ENCODE assay signal across 22 cellular contexts in the genomic region with DNA sequence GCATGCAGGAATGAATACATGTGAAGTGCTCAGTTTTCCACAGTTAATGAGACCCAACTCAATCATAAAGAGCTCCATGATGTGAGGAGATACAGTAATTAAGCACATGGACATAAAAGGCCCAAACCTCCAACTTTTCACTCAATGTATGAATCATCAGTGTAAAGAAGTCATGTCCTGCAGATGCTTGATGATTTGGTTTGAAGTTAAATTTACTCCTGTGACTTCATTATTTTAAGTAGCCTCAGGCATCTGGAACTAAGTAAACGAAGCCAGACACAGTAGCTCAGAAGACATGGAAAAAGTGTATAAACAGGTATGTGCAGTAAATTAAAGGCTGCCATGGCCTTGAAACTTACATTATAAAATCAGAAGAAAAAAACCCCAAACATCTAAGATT. TPM values are rescaled to one million over a fixed set of nuclear protein-coding genes. Genes with fewer than 3 reads are reported as not detected.
"Had no signal": no experiment of that assay in that cellular context is flagged by ENCODE, and none has a peak within 500 bp of the region (broad histone marks: within the 10 kb centered on the region; RNA-seq: fewer than 3 reads in every experiment).

No MANE protein-coding gene starts in this region.

- H3K4me3 ChIP-seq: lower lobe of right lung, right atrium auricular region, tibial nerve, uterus had no signal

- H3K27ac ChIP-seq: lower lobe of right lung, right atrium auricular region, tibial nerve, uterus had no signal

- DNase-seq: activated CD4-positive, CD25-positive, alpha-beta regulatory T cell treated with anti-CD3 and anti-CD28 coated beads, Interleukin-2, amount 50 U/mL, for 72 hours; activated naive CD4-positive, alpha-beta T cell treated with Interleukin-2 at 50 U/mL for 16 hours; aorta; endodermal cell; erythroblast; hypothalamus; lower lobe of right lung; nucleus accumbens; posterior cingulate gyrus; stimulated activated CD4-positive, alpha-beta T cell treated with anti-CD3 and anti-CD28 coated beads, Interleukin-15, amount 100 ng/mL, for 24 hours; stimulated activated CD4-positive, alpha-beta T cell treated with anti-CD3 and anti-CD28 coated beads, Interleukin-4, amount 100 ng/mL, for 1 hour; stimulated activated naive B cell treated with anti-CD40 and anti-IgM and Interleukin-4, amounts not matched to agents 10 μg/mL and 1 μg/mL and 100 μg/mL, for 72 hours; uterus had no signal

- H3K27me3 ChIP-seq: right atrium auricular region, tibial nerve, uterus had no signal

- ATAC-seq: activated T-helper 17 cell treated with anti-CD3 and anti-CD28 coated beads, Interleukin-2, amount 50 U/mL, for 72 hours; lower lobe of right lung; stimulated activated naive B cell treated with anti-CD40 and anti-IgM and Interleukin-4, amounts not matched to agents 10 μg/mL and 1 μg/mL and 100 μg/mL, for 72 hours had no signal

- H3K4me1 ChIP-seq: right atrium auricular region, uterus had no signal

- H3K9me3 ChIP-seq: lower lobe of right lung, uterus had no signal

- H3K36me3 ChIP-seq: lower lobe of right lung, right atrium auricular region, tibial nerve, uterus had no signal

RNA-seq across cellular contexts. Expression of gene CCL2, which starts 29.1 kb away (rescaled TPM):
- total RNA-seq: activated CD8-positive, alpha-beta memory T cell treated with anti-CD3 and anti-CD28 coated beads for 36 hours; activated T-helper 17 cell treated with anti-CD3 and anti-CD28 coated beads, Interleukin-2, amount 50 U/mL, for 72 hours had no signal

RNA-seq across cellular contexts. Expression of gene CCL7, which starts 44.0 kb away (rescaled TPM):
- total RNA-seq: activated CD8-positive, alpha-beta memory T cell treated with anti-CD3 and anti-CD28 coated beads for 36 hours; activated T-helper 17 cell treated with anti-CD3 and anti-CD28 coated beads, Interleukin-2, amount 50 U/mL, for 72 hours; aorta; chondrocyte; endodermal cell; glomerular endothelial cell; kidney epithelial cell; lower lobe of right lung; right atrium auricular region; skeletal muscle tissue; tibial nerve; uterus had no signal

RNA-seq across cellular contexts. Expression of gene CCL11, which starts 59.5 kb away (rescaled TPM):
- total RNA-seq: activated CD8-positive, alpha-beta memory T cell treated with anti-CD3 and anti-CD28 coated beads for 36 hours; activated T-helper 17 cell treated with anti-CD3 and anti-CD28 coated beads, Interleukin-2, amount 50 U/mL, for 72 hours; aorta; chondrocyte; dermis microvascular lymphatic vessel endothelial cell; endodermal cell; glomerular endothelial cell; kidney epithelial cell; skeletal muscle tissue had no signal
